ENCODE assay signal across 20 cellular contexts in genomic region chr6:32224696-32225095, GRCh38. TPM values are rescaled to one million over a fixed set of nuclear protein-coding genes. Genes with fewer than 3 reads are reported as not detected.
DNase-seq lines count a peak whose midpoint lies in the region; ATAC-seq, FAIRE-seq and TF ChIP-seq lines count a peak whose summit lies in the region.
"Had no signal": no experiment of that assay in that cellular context is flagged by ENCODE, and none has a peak within 500 bp of the region (broad histone marks: within the 10 kb centered on the region; RNA-seq: fewer than 3 reads in every experiment).

No MANE protein-coding gene starts in this region.

- peak overlapping the region; percentile 74 for H3K4me3 ChIP-seq in OCI-LY3 (ENCODE audit: low read length)
- no peak overlapping the region for H3K4me3 ChIP-seq in naive thymus-derived CD4-positive, alpha-beta T cell (ENCODE audit: low read length)
- no peak overlapping the region for H3K4me3 ChIP-seq in mucosa of descending colon
- no peak overlapping the region for H3K4me3 ChIP-seq in WERI-Rb-1 (ENCODE audit: low read depth, low read length)
- H3K4me3 ChIP-seq: transverse colon had no signal

- H3K4me1 ChIP-seq in OCI-LY3 (ENCODE audit: low read length): peaks cover 66% of the 10 kb centered on the region
- peaks cover 0 to 17% of the 10 kb centered on the region in 2 donors for H3K4me1 ChIP-seq in naive thymus-derived CD4-positive, alpha-beta T cell (ENCODE audit: control insufficient read depth in 2 of 2, insufficient read depth in 2 of 2, low read length in 2 of 2)
- no peaks in the 10 kb centered on the region for H3K4me1 ChIP-seq in mucosa of descending colon (ENCODE audit: low read depth)
- H3K4me1 ChIP-seq: parathyroid adenoma, transverse colon had no signal

- TF ChIP-seq POLR2A in GM12891 (IDR thresholded peaks at IDR 0.05; ENCODE audit: low read depth, low read length): no peak

- intact Hi-C loops in naive thymus-derived CD4-positive, alpha-beta T cell (cut with micrococcal nuclease): no loop called here
- intact Hi-C loops in mucosa of descending colon (cut with DNase I, micrococcal nuclease): no loop called here

- H2AFZ ChIP-seq in OCI-LY3 (ENCODE audit: low read depth, low read length): no peak overlapping the region
- H2AFZ ChIP-seq: parathyroid adenoma had no signal

- no peaks in the 10 kb centered on the region for H3K9me3 ChIP-seq in OCI-LY3 (ENCODE audit: insufficient read depth, low read length)
- no peaks in the 10 kb centered on the region for H3K9me3 ChIP-seq in naive thymus-derived CD4-positive, alpha-beta T cell (ENCODE audit: control insufficient read depth in 2 of 3, low read length in 3 of 3)
- no peaks in the 10 kb centered on the region for H3K9me3 ChIP-seq in mucosa of descending colon
- no peaks in the 10 kb centered on the region for H3K9me3 ChIP-seq in WERI-Rb-1 (ENCODE audit: severe bottlenecking)
- H3K9me3 ChIP-seq: SK-N-SH, transverse colon had no signal

- H3K27me3 ChIP-seq in OCI-LY3 (ENCODE audit: low read depth, low read length) (no peaks in the 10 kb centered on the region), WERI-Rb-1 (ENCODE audit: insufficient read depth, low read depth, severe bottlenecking) (peaks cover 13% of the 10 kb centered on the region)
- no peaks in the 10 kb centered on the region for H3K27me3 ChIP-seq in naive thymus-derived CD4-positive, alpha-beta T cell (ENCODE audit: control insufficient read depth in 2 of 2, insufficient read depth in 2 of 2, low read length in 2 of 2)
- H3K27me3 ChIP-seq: transverse colon had no signal

- no peak overlapping the region for H3K4me3 Mint-ChIP-seq in naive thymus-derived CD4-positive, alpha-beta T cell
- no peak overlapping the region for H3K4me3 Mint-ChIP-seq in mesothelial cell of epicardium
- H3K4me3 Mint-ChIP-seq: activated naive CD8-positive, alpha-beta T cell treated with anti-CD3 and anti-CD28 coated beads, Interleukin-2, amount 10 ng/mL, durations not matched to agents 7 days and 5 days; activated T-helper 1 cell treated with anti-CD3 and anti-CD28 coated beads, Interleukin-12 subunit alpha, Interleukin-12 subunit beta, Interleukin-2, Interleukin-4 antibody, amounts not matched to agents 30 ng/mL and 10 ng/mL and 1 ng/mL, durations not matched to agents 14 hours and 24 hours and 36 hours; effector memory CD8-positive, alpha-beta T cell; nephron; stimulated activated naive CD8-positive, alpha-beta T cell treated with anti-CD3 and anti-CD28 coated beads, Interleukin-15, Interleukin-2, amounts not matched to agents 100 ng/mL and 50 ng/mL, for 24 hours had no signal

- ATAC-seq in naive thymus-derived CD4-positive, alpha-beta T cell: no peak
- ATAC-seq in mucosa of descending colon: no peak
- no peak for ATAC-seq in HG02981 (IDR thresholded peaks at IDR 0.05; ENCODE audit: unreplicated experiment)
- ATAC-seq: effector memory CD8-positive, alpha-beta T cell had no signal

- TF ChIP-seq CTCF in OCI-LY3 (IDR thresholded peaks at IDR 0.05; ENCODE audit: low read depth, low read length) (no peak), mucosa of descending colon (IDR thresholded peaks at IDR 0.05) (no peak), mesothelial cell of epicardium (IDR thresholded peaks at IDR 0.05; ENCODE audit: unreplicated experiment) (no peak), WERI-Rb-1 (IDR thresholded peaks at IDR 0.05; ENCODE audit: low read depth, low read length) (no peak)

- H3K27ac ChIP-seq in OCI-LY3 (ENCODE audit: low read length): peak overlapping the region; percentile 89
- H3K27ac ChIP-seq in naive thymus-derived CD4-positive, alpha-beta T cell (ENCODE audit: low read depth, low read length): no peak overlapping the region
- no peak overlapping the region for H3K27ac ChIP-seq in WERI-Rb-1
- H3K27ac ChIP-seq: transverse colon had no signal

- no peaks in the 10 kb centered on the region for H4K20me1 ChIP-seq in OCI-LY3 (ENCODE audit: insufficient read depth, low read length)

- peak overlapping the region; percentile 72; the same call in 1 of the 2 replicates for H3K9ac ChIP-seq in OCI-LY3 (ENCODE audit: low read length)
- H3K9ac ChIP-seq: parathyroid adenoma, SK-N-SH had no signal

- H3K79me2 ChIP-seq in OCI-LY3 (ENCODE audit: low read length): no peaks in the 10 kb centered on the region
- H3K79me2 ChIP-seq: parathyroid adenoma had no signal

- H3K9me3 Mint-ChIP-seq in naive thymus-derived CD4-positive, alpha-beta T cell: no peaks in the 10 kb centered on the region
- H3K9me3 Mint-ChIP-seq in mesothelial cell of epicardium: no peaks in the 10 kb centered on the region
- H3K9me3 Mint-ChIP-seq: activated naive CD8-positive, alpha-beta T cell treated with anti-CD3 and anti-CD28 coated beads, Interleukin-2, amount 10 ng/mL, durations not matched to agents 7 days and 5 days; activated T-helper 1 cell treated with anti-CD3 and anti-CD28 coated beads, Interleukin-12 subunit alpha, Interleukin-12 subunit beta, Interleukin-2, Interleukin-4 antibody, amounts not matched to agents 30 ng/mL and 10 ng/mL and 1 ng/mL, durations not matched to agents 14 hours and 24 hours and 36 hours; effector memory CD8-positive, alpha-beta T cell; nephron; stimulated activated naive CD8-positive, alpha-beta T cell treated with anti-CD3 and anti-CD28 coated beads, Interleukin-15, Interleukin-2, amounts not matched to agents 100 ng/mL and 50 ng/mL, for 24 hours had no signal

- FAIRE-seq in GM12891 (lab: Jason Lieb, UNC): peak; percentile 86
- FAIRE-seq in GM19239 (lab: Jason Lieb, UNC): peak; percentile 49

- H3K4me1 Mint-ChIP-seq in naive thymus-derived CD4-positive, alpha-beta T cell: peaks cover 5 to 26% (median 17%) of the 10 kb centered on the region in 7 donors
- H3K4me1 Mint-ChIP-seq in mesothelial cell of epicardium: no peaks in the 10 kb centered on the region
- H3K4me1 Mint-ChIP-seq: nephron had no signal

- H3K36me3 Mint-ChIP-seq in naive thymus-derived CD4-positive, alpha-beta T cell: no peaks in the 10 kb centered on the region
- H3K36me3 Mint-ChIP-seq in mesothelial cell of epicardium: no peaks in the 10 kb centered on the region
- H3K36me3 Mint-ChIP-seq: activated naive CD8-positive, alpha-beta T cell treated with anti-CD3 and anti-CD28 coated beads, Interleukin-2, amount 10 ng/mL, durations not matched to agents 7 days and 5 days had no signal

- H3K4me2 ChIP-seq in OCI-LY3 (ENCODE audit: low read length): peak overlapping the region; percentile 82
- H3K4me2 ChIP-seq: SK-N-SH had no signal

- H3K36me3 ChIP-seq in OCI-LY3 (replicated peaks; ENCODE audit: low read depth, low read length): peaks cover 2% of the 10 kb centered on the region
- H3K36me3 ChIP-seq in naive thymus-derived CD4-positive, alpha-beta T cell (ENCODE audit: control insufficient read depth in 2 of 3, insufficient read depth in 3 of 3, low read length in 3 of 3): no peaks in the 10 kb centered on the region
- no peaks in the 10 kb centered on the region for H3K36me3 ChIP-seq in mucosa of descending colon (ENCODE audit: low read depth)
- no peaks in the 10 kb centered on the region for H3K36me3 ChIP-seq in WERI-Rb-1
- H3K36me3 ChIP-seq: transverse colon had no signal

- CTCF ChIA-PET in naive thymus-derived CD4-positive, alpha-beta T cell (lab: Charles Lee): no interaction called here

- peak overlapping the region in 7 of 9 donors; percentile 20 to 73 (median 48) for H3K27ac Mint-ChIP-seq in naive thymus-derived CD4-positive, alpha-beta T cell
- H3K27ac Mint-ChIP-seq in mesothelial cell of epicardium: no peak overlapping the region
- H3K27ac Mint-ChIP-seq: activated naive CD8-positive, alpha-beta T cell treated with anti-CD3 and anti-CD28 coated beads, Interleukin-2, amount 10 ng/mL, durations not matched to agents 7 days and 5 days; activated T-helper 1 cell treated with anti-CD3 and anti-CD28 coated beads, Interleukin-12 subunit alpha, Interleukin-12 subunit beta, Interleukin-2, Interleukin-4 antibody, amounts not matched to agents 30 ng/mL and 10 ng/mL and 1 ng/mL, durations not matched to agents 14 hours and 24 hours and 36 hours; nephron; stimulated activated naive CD8-positive, alpha-beta T cell treated with anti-CD3 and anti-CD28 coated beads, Interleukin-15, Interleukin-2, amounts not matched to agents 100 ng/mL and 50 ng/mL, for 24 hours had no signal

- no peak for DNase-seq in GM12891 (ENCODE audit: insufficient read length, low spot score)
- DNase-seq in GM19239 (ENCODE audit: insufficient read length, low spot score): peak; percentile 25
- DNase-seq in naive thymus-derived CD4-positive, alpha-beta T cell: no peak
- no peak for DNase-seq in mucosa of descending colon
- DNase-seq in mesothelial cell of epicardium (ENCODE audit: low spot score in 2 of 2, unreplicated experiment in 2 of 2): no peak
- DNase-seq in WERI-Rb-1: no peak
- DNase-seq: activated naive CD8-positive, alpha-beta T cell treated with anti-CD3 and anti-CD28 coated beads, Interleukin-2, amount 10 ng/mL, durations not matched to agents 7 days and 5 days; DND-41; effector memory CD8-positive, alpha-beta T cell; NCI-H1436; NCI-H82; SK-N-SH; T1000; transverse colon had no signal

- H3K27me3 Mint-ChIP-seq in naive thymus-derived CD4-positive, alpha-beta T cell: peaks cover 0 to 5% (median 0%) of the 10 kb centered on the region in 5 donors
- peaks cover 22% of the 10 kb centered on the region for H3K27me3 Mint-ChIP-seq in mesothelial cell of epicardium (ENCODE audit: low read depth)
- H3K27me3 Mint-ChIP-seq: activated naive CD8-positive, alpha-beta T cell treated with anti-CD3 and anti-CD28 coated beads, Interleukin-2, amount 10 ng/mL, durations not matched to agents 7 days and 5 days; stimulated activated naive CD8-positive, alpha-beta T cell treated with anti-CD3 and anti-CD28 coated beads, Interleukin-15, Interleukin-2, amounts not matched to agents 100 ng/mL and 50 ng/mL, for 24 hours had no signal

- POLR2A ChIA-PET in naive thymus-derived CD4-positive, alpha-beta T cell (lab: Charles Lee): no interaction called here

RNA-seq across cellular contexts. Expression of gene NOTCH4, which starts 0.8 kb away (rescaled TPM):
- 0.80 TPM for polyA plus RNA-seq in GM12891 (2012; ENCODE audit: low read depth, missing spikeins)
- total RNA-seq in naive thymus-derived CD4-positive, alpha-beta T cell: 1 to 10 TPM in 2 of 5 experiments, under 1 TPM in 3; 0.27 to 4.7 (median 0.81) TPM
- under 1 TPM; 0.32 to 0.59 TPM for polyA plus RNA-seq in naive thymus-derived CD4-positive, alpha-beta T cell
- total RNA-seq in mucosa of descending colon (10 to 100 TPM in 1 of 3 donors, 1 to 10 TPM in 2; 1.5 to 10.5 (median 4.0) TPM), mesothelial cell of epicardium (2.3 to 2.6 TPM (median 2.5 TPM) in 3 replicates)

RNA-seq across cellular contexts. Expression of gene GPSM3, which starts 32.3 kb away (rescaled TPM):
- polyA plus RNA-seq in GM12891 (2012; ENCODE audit: low read depth, missing spikeins): 155 TPM
- total RNA-seq in naive thymus-derived CD4-positive, alpha-beta T cell: 100 to 1,000 TPM; 268 to 325 (median 277) TPM
- 100 to 1,000 TPM; 148 to 178 TPM for polyA plus RNA-seq in naive thymus-derived CD4-positive, alpha-beta T cell
- total RNA-seq in mucosa of descending colon (10 to 100 TPM in 1 of 3 donors, 1 to 10 TPM in 2; 6.6 to 14.7 (median 9.9) TPM), mesothelial cell of epicardium (7.6 to 10.1 TPM (median 8.6 TPM) in 3 replicates)

RNA-seq across cellular contexts. Expression of gene PBX2, which starts 34.7 kb away (rescaled TPM):
- polyA plus RNA-seq in GM12891 (2012; ENCODE audit: low read depth, missing spikeins): 53.1 TPM
- total RNA-seq in naive thymus-derived CD4-positive, alpha-beta T cell: 100 to 1,000 TPM; 105 to 221 (median 144) TPM
- 1 to 10 TPM; 2.5 to 3.0 TPM for polyA plus RNA-seq in naive thymus-derived CD4-positive, alpha-beta T cell
- 10 to 100 TPM; 49.4 to 97.7 (median 53.9) TPM for total RNA-seq in mucosa of descending colon
- total RNA-seq in mesothelial cell of epicardium: 236 to 250 TPM (median 246 TPM) in 3 replicates

RNA-seq across cellular contexts. Expression of gene AGER, which starts 40.6 kb away (rescaled TPM):
- 12.8 TPM for polyA plus RNA-seq in GM12891 (2012; ENCODE audit: low read depth, missing spikeins)
- total RNA-seq in naive thymus-derived CD4-positive, alpha-beta T cell: 10 to 100 TPM; 32.6 to 92.2 (median 38.0) TPM
- under 1 TPM in 1 of 2 donors, not detected in 1; 0.47 TPM for polyA plus RNA-seq in naive thymus-derived CD4-positive, alpha-beta T cell
- total RNA-seq in mucosa of descending colon: 1 to 10 TPM; 5.3 to 8.1 (median 6.3) TPM
- total RNA-seq in mesothelial cell of epicardium: 23.7 to 28.1 TPM (median 27.5 TPM) in 3 replicates

RNA-seq across cellular contexts. Expression of gene RNF5, which starts 46.5 kb away (rescaled TPM):
- 97.5 TPM for polyA plus RNA-seq in GM12891 (2012; ENCODE audit: low read depth, missing spikeins)
- total RNA-seq in naive thymus-derived CD4-positive, alpha-beta T cell: 10 to 100 TPM; 17.0 to 50.6 (median 40.9) TPM
- polyA plus RNA-seq in naive thymus-derived CD4-positive, alpha-beta T cell: 100 to 1,000 TPM; 107 to 111 TPM
- total RNA-seq in mucosa of descending colon: 100 to 1,000 TPM in 1 of 3 donors, 10 to 100 TPM in 2; 79.0 to 114 (median 85.0) TPM
- 60.7 to 62.8 TPM (median 62.1 TPM) in 3 replicates for total RNA-seq in mesothelial cell of epicardium

Comparison
In these comparisons a context has a peak if more than half of its experiments do, and no peak if none do; other contexts are left out.
1. RNA of gene GPSM3, which starts 32.3 kb away (total RNA-seq): 268 to 325 TPM in naive thymus-derived CD4-positive, alpha-beta T cell; 6.6 to 14.7 TPM in mucosa of descending colon and 7.6 to 10.1 TPM in mesothelial cell of epicardium; every median in the first group is over 10 times any median in the second.